14 cellular contexts compared by ENCODE assay signal in the genomic region with DNA sequence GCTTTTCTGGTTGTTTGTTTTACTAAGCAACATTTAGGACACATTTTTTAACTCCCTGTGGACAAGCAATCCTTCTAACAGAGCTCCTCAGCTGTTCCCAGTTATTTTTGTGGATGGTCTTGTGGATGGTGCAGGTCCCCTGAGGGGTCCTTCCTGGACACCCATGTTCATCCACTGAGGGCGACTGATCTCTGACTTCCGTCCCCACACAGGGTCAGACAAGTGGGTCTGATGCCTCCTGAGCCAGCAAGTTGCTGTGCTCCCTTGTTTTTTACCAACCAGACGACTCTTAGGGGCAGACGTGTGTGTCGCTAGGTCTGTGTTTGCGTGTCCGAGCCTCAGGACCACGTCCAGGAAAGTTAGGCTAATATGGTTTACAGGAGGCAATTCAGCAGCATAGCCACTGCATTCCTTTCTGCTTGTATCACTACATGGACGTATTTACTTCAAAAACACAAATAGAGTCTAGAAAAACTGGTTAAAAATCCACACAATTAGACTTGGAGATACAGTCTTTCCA.
DNase-seq lines count a peak whose midpoint lies in the region; ATAC-seq and TF ChIP-seq lines count a peak whose summit lies in the region.
"Had no signal": no experiment of that assay in that cellular context is flagged by ENCODE, and none has a peak within 500 bp of the region (broad histone marks: within the 10 kb centered on the region; RNA-seq: fewer than 3 reads in every experiment).

No MANE protein-coding gene starts in this region.

- H3K4me3 ChIP-seq in MG63, result no peak overlapping the region
- no peak overlapping the region for H3K4me3 ChIP-seq in esophagus (ENCODE audit: low read depth in 1 of 2, low read length in 2 of 2)
- H3K4me3 ChIP-seq: SK-N-MC had no signal

- H3K27ac ChIP-seq in esophagus (ENCODE audit: low read depth in 2 of 2, low read length in 1 of 2), result peak overlapping the region; percentile 81 to 89
- H3K27ac ChIP-seq in temporal lobe (ENCODE audit: low read depth, low read length), result peak overlapping the region; percentile 48
- H3K27ac ChIP-seq: SK-N-MC had no signal

- H3K4me1 ChIP-seq in esophagus (ENCODE audit: control insufficient read depth in 2 of 2, insufficient read depth in 2 of 2, low read length in 1 of 2), result peaks cover 5 to 21% of the 10 kb centered on the region in 2 donors
- H3K4me1 ChIP-seq: Caco-2 had no signal

- H3K9me3 Mint-ChIP-seq in mesothelial cell of epicardium, result peaks cover 17% of the 10 kb centered on the region
- H3K9me3 Mint-ChIP-seq in activated naive CD4-positive, alpha-beta T cell treated with anti-CD3 and anti-CD28 coated beads, Interleukin-2, amount 10 ng/mL, durations not matched to agents 7 days and 5 days, result peaks cover 15% of the 10 kb centered on the region

- H3K36me3 Mint-ChIP-seq in mesothelial cell of epicardium, result peaks cover 9% of the 10 kb centered on the region
- peaks cover 10% of the 10 kb centered on the region for H3K36me3 Mint-ChIP-seq in activated naive CD4-positive, alpha-beta T cell treated with anti-CD3 and anti-CD28 coated beads, Interleukin-2, amount 10 ng/mL, durations not matched to agents 7 days and 5 days

- H3K9me3 ChIP-seq in MG63 (no peaks in the 10 kb centered on the region; the same call in 1 of the 2 replicates), esophagus (ENCODE audit: control insufficient read depth in 2 of 2, insufficient read depth in 1 of 2, low read depth in 1 of 2, low read length in 1 of 2) (peaks cover 0 to 3% of the 10 kb centered on the region in 2 donors)
- H3K9me3 ChIP-seq: Caco-2 had no signal

- WGBS in esophagus, 2 donors, result 52 to 59% methylated on average over 9 of the region's 9 CpGs

- no peak overlapping the region for H3K4me3 Mint-ChIP-seq in mesothelial cell of epicardium
- no peak overlapping the region for H3K4me3 Mint-ChIP-seq in activated naive CD4-positive, alpha-beta T cell treated with anti-CD3 and anti-CD28 coated beads, Interleukin-2, amount 10 ng/mL, durations not matched to agents 7 days and 5 days
- H3K4me3 Mint-ChIP-seq: neural crest cell had no signal

- no peak for ATAC-seq in HG03442 (IDR thresholded peaks at IDR 0.05; ENCODE audit: unreplicated experiment)

- peaks cover 36% of the 10 kb centered on the region for H3K4me1 Mint-ChIP-seq in mesothelial cell of epicardium
- H3K4me1 Mint-ChIP-seq in activated naive CD4-positive, alpha-beta T cell treated with anti-CD3 and anti-CD28 coated beads, Interleukin-2, amount 10 ng/mL, durations not matched to agents 7 days and 5 days, result no peaks in the 10 kb centered on the region

- H3K27me3 ChIP-seq in MG63 (no peaks in the 10 kb centered on the region), esophagus (ENCODE audit: control insufficient read depth in 1 of 2, insufficient read depth in 2 of 2, low read length in 2 of 2) (no peaks in the 10 kb centered on the region)

- CTCF ChIA-PET in activated naive CD4-positive, alpha-beta T cell treated with anti-CD3 and anti-CD28 coated beads, Interleukin-2, amount 10 ng/mL, durations not matched to agents 7 days and 5 days (lab: Charles Lee), result interaction anchor here (0.5 kb wide), 1 partner anchor 1080 kb away, joined by 3 read pairs; no protein-coding TSS in a partner anchor

- no peak for TF ChIP-seq CTCF in mesothelial cell of epicardium (IDR thresholded peaks at IDR 0.05; ENCODE audit: unreplicated experiment)

- H3K36me3 ChIP-seq in MG63, result peaks cover 5% of the 10 kb centered on the region
- no peaks in the 10 kb centered on the region for H3K36me3 ChIP-seq in esophagus (ENCODE audit: control insufficient read depth in 2 of 2, insufficient read depth in 2 of 2, low read length in 1 of 2)

- DNase-seq in MG63 (peak; percentile 61), mesothelial cell of epicardium (ENCODE audit: low spot score in 2 of 2, unreplicated experiment in 2 of 2) (no peak), GOT3 (lab: John Stamatoyannopoulos, UW) (no peak), NCI-H526 (lab: John Stamatoyannopoulos, UW) (no peak)
- DNase-seq in activated naive CD4-positive, alpha-beta T cell treated with anti-CD3 and anti-CD28 coated beads, Interleukin-2, amount 10 ng/mL, durations not matched to agents 7 days and 5 days, result no peak
- DNase-seq: Caco-2, caudate nucleus, Karpas-422, NCI-H446 had no signal

- H3K27me3 Mint-ChIP-seq in mesothelial cell of epicardium (ENCODE audit: low read depth), result no peaks in the 10 kb centered on the region
- H3K27me3 Mint-ChIP-seq in activated naive CD4-positive, alpha-beta T cell treated with anti-CD3 and anti-CD28 coated beads, Interleukin-2, amount 10 ng/mL, durations not matched to agents 7 days and 5 days, result no peaks in the 10 kb centered on the region

- peak overlapping the region; percentile 66 for H3K27ac Mint-ChIP-seq in mesothelial cell of epicardium
- no peak overlapping the region for H3K27ac Mint-ChIP-seq in activated naive CD4-positive, alpha-beta T cell treated with anti-CD3 and anti-CD28 coated beads, Interleukin-2, amount 10 ng/mL, durations not matched to agents 7 days and 5 days
